In the genomic region with DNA sequence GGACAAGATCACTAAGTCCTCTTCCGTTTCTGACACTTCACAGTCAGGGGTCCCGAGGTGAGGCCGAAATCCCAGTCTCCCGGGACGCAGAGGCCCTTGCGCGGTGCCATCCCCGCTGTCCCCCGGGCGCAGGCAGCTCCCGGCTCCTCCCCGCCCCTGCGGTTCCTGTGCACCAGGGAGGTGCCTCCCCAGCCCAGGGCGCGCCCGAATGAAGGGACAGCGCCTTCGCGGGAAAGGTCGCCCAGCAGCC, we compare ENCODE assay signal across 9 cellular contexts. TPM values are rescaled to one million over a fixed set of nuclear protein-coding genes. Genes with fewer than 3 reads are reported as not detected.
DNase-seq lines count a peak whose midpoint lies in the region; ATAC-seq, FAIRE-seq and TF ChIP-seq lines count a peak whose summit lies in the region.
"Had no signal": no experiment of that assay in that cellular context is flagged by ENCODE, and none has a peak within 500 bp of the region (broad histone marks: within the 10 kb centered on the region; RNA-seq: fewer than 3 reads in every experiment).

No MANE protein-coding gene starts in this region.

- TF ChIP-seq POLR2A in H54 (IDR thresholded peaks at IDR 0.05; ENCODE audit: low read depth, low read length) (no peak), upper lobe of left lung (IDR thresholded peaks at IDR 0.05) (no peak)

- H3K4me3 ChIP-seq in lung = peak overlapping the region; percentile 75
- peak overlapping the region; percentile 73 to 96 (median 90) for H3K4me3 ChIP-seq in upper lobe of left lung

- 0% methylated on average over 18 to 20 of the region's 20 CpGs for WGBS in lung, 2 donors
- WGBS in upper lobe of left lung, 2 donors = no CpG with 5 or more reads among the region's 20 CpGs

- TF ChIP-seq CTCF in lung (IDR thresholded peaks at IDR 0.05; ENCODE audit: control extremely low read depth, extremely low read depth) (no peak), upper lobe of left lung (IDR thresholded peaks at IDR 0.05) (no peak)

- H3K4me1 ChIP-seq in lung (ENCODE audit: control insufficient read depth in 2 of 2, insufficient read depth in 2 of 2, low read length in 2 of 2) (peaks cover 6 to 8% of the 10 kb centered on the region in 2 donors), upper lobe of left lung (peaks cover 14 to 35% (median 27%) of the 10 kb centered on the region in 4 donors)

- H3K9me3 ChIP-seq in lung (ENCODE audit: control insufficient read depth in 2 of 2, insufficient read depth in 1 of 2, low read length in 1 of 2) (no peaks in the 10 kb centered on the region), upper lobe of left lung (no peaks in the 10 kb centered on the region)

- H3K27ac ChIP-seq in caudate nucleus (ENCODE audit: low read depth, low read length) (peak overlapping the region; percentile 93), lung (ENCODE audit: low read depth in 1 of 2, low read length in 1 of 2) (peak overlapping the region; percentile 72 to 82), upper lobe of left lung (peak overlapping the region; percentile 84 to 95 (median 91))

- DNase-seq in DMS 273 (lab: John Stamatoyannopoulos, UW; ENCODE audit: unreplicated experiment) (peak; percentile 83), DMS 273 treated with DMSO at 0.1 percent for 48 hours (lab: John Stamatoyannopoulos, UW) (no peak), H54 (ENCODE audit: insufficient read length, low spot score) (peak; percentile 26), NCI-H146 treated with DMSO at 0.1 percent for 48 hours (lab: John Stamatoyannopoulos, UW; ENCODE audit: unreplicated experiment) (peak; percentile 66), caudate nucleus (lab: John Stamatoyannopoulos, UW) (peak in 7 of 61 donors; percentile 53 to 75 (median 71)), lung (ENCODE audit: low spot score) (peak; percentile 58), upper lobe of left lung (peak in 1 of 2 donors; percentile 58), NCI-H82 treated with DMSO at 0.1 percent for 48 hours (lab: John Stamatoyannopoulos, UW; ENCODE audit: unreplicated experiment) (no peak)

- H3K27me3 ChIP-seq in lung (ENCODE audit: control insufficient read depth, insufficient read depth) (no peaks in the 10 kb centered on the region), upper lobe of left lung (no peaks in the 10 kb centered on the region)

- TF ChIP-seq EP300 in upper lobe of left lung (IDR thresholded peaks at IDR 0.05) = no peak

- FAIRE-seq in H54 (lab: Jason Lieb, UNC) = no peak
- FAIRE-seq: A204.1 had no signal

- peak; percentile 46 for ATAC-seq in lung (ENCODE audit: insufficient read depth, low FRiP score)
- ATAC-seq in upper lobe of left lung (ENCODE audit: low FRiP score in 2 of 2) = peak in 1 of 2 donors; percentile 68

- H3K36me3 ChIP-seq in lung (ENCODE audit: control insufficient read depth in 2 of 2, insufficient read depth in 2 of 2, low read length in 2 of 2) = peaks cover 3 to 4% of the 10 kb centered on the region in 2 donors
- peaks cover 3 to 16% (median 11%) of the 10 kb centered on the region in 4 donors for H3K36me3 ChIP-seq in upper lobe of left lung

RNA-seq across cellular contexts. Expression of gene SLC25A51, which starts 0.4 kb away (rescaled TPM):
- 10 to 100 TPM; 25.2 to 30.1 TPM for total RNA-seq in lung
- 1 to 10 TPM; 6.2 to 9.3 TPM for polyA plus RNA-seq in lung
- 10 to 100 TPM; 19.4 to 51.4 (median 31.9) TPM for total RNA-seq in upper lobe of left lung

Comparison
In these comparisons a context has a peak if more than half of its experiments do, and no peak if none do; other contexts are left out.
1. DNase-seq: peak in DMS 273 (single experiment), H54 (single experiment), NCI-H146 treated with DMSO at 0.1 percent for 48 hours (single experiment) and lung (single experiment); none in DMS 273 treated with DMSO at 0.1 percent for 48 hours (single experiment) and NCI-H82 treated with DMSO at 0.1 percent for 48 hours (single experiment).
2. Peak in every context shown above with its lines, with median percentiles within 50 percentile points of each other: H3K27ac ChIP-seq.